In genomic region chr1:232223309-232223708, GRCh38 we compare ENCODE assay signal across 17 cellular contexts.
A peak's percentile ranks its signal among the peaks of the same experiment; 100 is the strongest.
DNase-seq lines count a peak whose midpoint lies in the region; ATAC-seq and TF ChIP-seq lines count a peak whose summit lies in the region.
"Had no signal": no experiment of that assay in that cellular context is flagged by ENCODE, and none has a peak within 500 bp of the region (broad histone marks: within the 10 kb centered on the region; RNA-seq: fewer than 3 reads in every experiment).

No MANE protein-coding gene starts in this region.

- no peaks in the 10 kb centered on the region for H3K27me3 Mint-ChIP-seq in central memory CD8-positive, alpha-beta T cell
- H3K27me3 Mint-ChIP-seq: T-helper 17 cell had no signal

- H3K27me3 ChIP-seq in BE2C, result no peaks in the 10 kb centered on the region
- no peaks in the 10 kb centered on the region for H3K27me3 ChIP-seq in Loucy (ENCODE audit: insufficient read depth, low read length, poor library complexity, severe bottlenecking)

- no peaks in the 10 kb centered on the region for H4K20me1 ChIP-seq in Loucy (ENCODE audit: insufficient read depth, low read length, poor library complexity, severe bottlenecking)

- no peak overlapping the region for H3K4me3 Mint-ChIP-seq in central memory CD8-positive, alpha-beta T cell
- H3K4me3 Mint-ChIP-seq: B cell; CD8-positive, alpha-beta memory T cell; T-helper 17 cell had no signal

- H3K9ac ChIP-seq in Loucy (ENCODE audit: low read depth, low read length, poor library complexity, severe bottlenecking), result no peak overlapping the region
- H3K9ac ChIP-seq: KMS-11 had no signal

- no peak overlapping the region for H3K4me3 ChIP-seq in BE2C (ENCODE audit: low read depth, low read length)
- no peak overlapping the region for H3K4me3 ChIP-seq in Loucy (ENCODE audit: low read length, poor library complexity, severe bottlenecking)
- H3K4me3 ChIP-seq: GM12878 had no signal

- intact Hi-C loops in posterior cingulate gyrus (cut with DNase I), result no loop called here

- peak overlapping the region; percentile 1 for H3K27ac Mint-ChIP-seq in central memory CD8-positive, alpha-beta T cell (ENCODE audit: low read depth)
- H3K27ac Mint-ChIP-seq: B cell, T-helper 17 cell had no signal

- ATAC-seq in central memory CD8-positive, alpha-beta T cell (replicated peaks; ENCODE audit: extremely low read depth, poor library complexity, severe bottlenecking), result no peak
- ATAC-seq: GM12878 had no signal

- H3K9me2 ChIP-seq in Loucy (replicated peaks; ENCODE audit: low read depth, low read length), result no peaks in the 10 kb centered on the region

- H3K9me3 Mint-ChIP-seq in central memory CD8-positive, alpha-beta T cell, result no peaks in the 10 kb centered on the region
- H3K9me3 Mint-ChIP-seq: CD8-positive, alpha-beta memory T cell had no signal

- TF ChIP-seq CTCF in BE2C (IDR thresholded peaks at IDR 0.05; ENCODE audit: low read depth, low read length) (0 out of 2 replicates have a peak, but pooled peaks have one; percentile 6), Loucy (conservative IDR thresholded peaks at IDR 0.05; ENCODE audit: low read length) (no peak)

- H3K9me3 ChIP-seq in BE2C (no peaks in the 10 kb centered on the region), Loucy (ENCODE audit: insufficient read depth, low read depth, low read length) (no peaks in the 10 kb centered on the region)

- no peaks in the 10 kb centered on the region for H3K79me2 ChIP-seq in Loucy (ENCODE audit: insufficient read depth, low read length)

- H3F3A ChIP-seq in Loucy (ENCODE audit: low read depth), result no peaks in the 10 kb centered on the region

- DNase-seq in NCI-H2029 treated with DMSO at 0.1 percent for 48 hours (lab: John Stamatoyannopoulos, UW) (peak; percentile 13), NCI-H2029 (lab: John Stamatoyannopoulos, UW) (no peak), BE2C (peak; percentile 41), posterior cingulate gyrus (no peak), superior temporal gyrus (ENCODE audit: extremely low spot score) (no peak), NCI-H2171 (lab: John Stamatoyannopoulos, UW) (no peak)
- no peak for DNase-seq in central memory CD8-positive, alpha-beta T cell (ENCODE audit: low spot score in 2 of 2)
- DNase-seq: CD8-positive, alpha-beta memory T cell; H7; NCI-H1694 treated with DMSO at 0.1 percent for 48 hours; NCI-H226; NCI-H748 treated with DMSO at 0.1 percent for 48 hours; T-helper 17 cell had no signal

- no peaks in the 10 kb centered on the region for H3K36me3 Mint-ChIP-seq in central memory CD8-positive, alpha-beta T cell (ENCODE audit: insufficient read depth)
- H3K36me3 Mint-ChIP-seq: CD8-positive, alpha-beta memory T cell had no signal

- H2AFZ ChIP-seq in Loucy (ENCODE audit: low read length), result peak overlapping the region; percentile 11; the same call in 1 of the 2 replicates

- H3K4me1 ChIP-seq in BE2C (peaks cover 18% of the 10 kb centered on the region), Loucy (ENCODE audit: insufficient read depth, low read length, poor library complexity, severe bottlenecking) (peaks cover 39% of the 10 kb centered on the region)

- H3K36me3 ChIP-seq in BE2C (no peaks in the 10 kb centered on the region), Loucy (ENCODE audit: insufficient read depth, low read length) (no peaks in the 10 kb centered on the region)

- peaks cover 26% of the 10 kb centered on the region for H3K4me1 Mint-ChIP-seq in central memory CD8-positive, alpha-beta T cell
- H3K4me1 Mint-ChIP-seq: B cell had no signal

- H3K4me2 ChIP-seq in Loucy (ENCODE audit: low read depth, low read length, poor library complexity, severe bottlenecking), result peak overlapping the region; percentile 9
- H3K4me2 ChIP-seq: KMS-11 had no signal

Comparison
In these comparisons a context has a peak if more than half of its experiments do, and no peak if none do; other contexts are left out.
1. DNase-seq: peak in NCI-H2029 treated with DMSO at 0.1 percent for 48 hours (single experiment) and BE2C (single experiment); none in NCI-H2029 (single experiment), central memory CD8-positive, alpha-beta T cell (0 of 2), posterior cingulate gyrus (0 of 10), superior temporal gyrus (single experiment) and NCI-H2171 (single experiment).